In the genomic region with DNA sequence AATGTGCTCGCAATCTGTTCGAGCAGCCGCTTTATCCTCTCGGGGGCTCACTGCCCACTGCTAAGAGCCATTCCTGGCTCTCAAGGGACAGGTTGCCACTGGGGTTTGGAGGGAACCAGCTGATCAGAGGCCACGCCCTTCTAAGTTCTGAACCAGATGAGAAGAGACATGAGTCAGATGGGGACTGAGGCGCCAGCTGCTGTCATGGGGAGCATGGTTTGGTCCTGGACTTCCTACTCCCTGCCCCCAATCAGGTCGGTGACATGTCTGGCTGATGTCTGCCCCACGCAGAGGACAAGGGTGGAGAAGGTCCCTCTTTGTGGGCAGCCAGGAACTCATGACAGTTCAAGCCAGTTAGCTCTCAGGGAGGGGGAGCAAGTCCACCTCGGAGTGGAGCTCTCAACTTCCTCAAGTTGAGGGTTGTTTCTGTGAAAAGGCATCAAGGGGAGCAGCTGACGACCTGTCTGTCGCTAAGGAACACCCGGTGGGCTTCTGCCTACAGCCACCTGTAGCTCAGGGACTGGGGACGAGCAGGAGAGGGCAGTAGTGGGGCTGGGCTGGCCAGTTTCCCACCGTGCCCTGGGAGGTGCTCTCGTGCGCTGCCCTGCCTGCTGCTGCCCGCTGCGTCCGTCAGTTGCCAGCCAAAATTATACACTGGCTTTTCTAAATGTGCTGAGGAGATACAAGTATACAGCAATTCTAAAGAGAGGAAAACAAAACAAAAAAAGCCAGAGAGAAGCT, we compare ENCODE assay signal across 9 cellular contexts. TPM values are rescaled to one million over a fixed set of nuclear protein-coding genes. Genes with fewer than 3 reads are reported as not detected.
DNase-seq lines count a peak whose midpoint lies in the region; ATAC-seq, FAIRE-seq and TF ChIP-seq lines count a peak whose summit lies in the region.
"Had no signal": no experiment of that assay in that cellular context is flagged by ENCODE, and none has a peak within 500 bp of the region (broad histone marks: within the 10 kb centered on the region; RNA-seq: fewer than 3 reads in every experiment).

No MANE protein-coding gene starts in this region.

- H3K36me3 Mint-ChIP-seq in Caco-2 (ENCODE audit: insufficient read depth, unreplicated experiment): peaks cover 48% of the 10 kb centered on the region
- H3K36me3 Mint-ChIP-seq in activated T-helper 2 cell treated with anti-CD3 and anti-CD28 coated beads, Interferon-gamma antibody, Interleukin-2, Interleukin-4, amounts not matched to agents 10 μg/mL and 5 μg/mL and 100 μg/mL, durations not matched to agents 14 hours and 24 hours and 36 hours (ENCODE audit: low read depth): peaks cover 29% of the 10 kb centered on the region

- no peaks in the 10 kb centered on the region for H3K27me3 ChIP-seq in Caco-2 (replicated peaks; ENCODE audit: control insufficient read depth, insufficient read depth, low read length)
- no peaks in the 10 kb centered on the region for H3K27me3 ChIP-seq in lung (ENCODE audit: control insufficient read depth, insufficient read depth)
- H3K27me3 ChIP-seq: MG63, right lobe of liver had no signal

- no peak for DNase-seq in Caco-2
- peak; percentile 68 for DNase-seq in H54 (ENCODE audit: insufficient read length, low spot score)
- DNase-seq in activated T-helper 2 cell treated with anti-CD3 and anti-CD28 coated beads, Interferon-gamma antibody, Interleukin-2, Interleukin-4, amounts not matched to agents 10 μg/mL and 5 μg/mL and 100 μg/mL, durations not matched to agents 14 hours and 24 hours and 36 hours (ENCODE audit: low spot score): no peak
- no peak for DNase-seq in lung (ENCODE audit: low spot score)
- DNase-seq in NAMALWA (ENCODE audit: low spot score): no peak
- DNase-seq in NK-92 (lab: John Stamatoyannopoulos, UW; ENCODE audit: unreplicated experiment): no peak
- DNase-seq in T1000 (lab: John Stamatoyannopoulos, UW): no peak
- DNase-seq: MG63 had no signal

- TF ChIP-seq CTCF in Caco-2 (IDR thresholded peaks at IDR 0.05; ENCODE audit: insufficient read depth in 1 of 2, low read depth in 1 of 2, low read length in 1 of 2, severe bottlenecking in 1 of 2, unreplicated experiment in 1 of 2) (no peak), lung (IDR thresholded peaks at IDR 0.05; ENCODE audit: control extremely low read depth, extremely low read depth) (no peak)

- no peak for FAIRE-seq in H54 (lab: Jason Lieb, UNC)

- H3K27me3 Mint-ChIP-seq in Caco-2 (ENCODE audit: insufficient read depth, unreplicated experiment): no peaks in the 10 kb centered on the region
- H3K27me3 Mint-ChIP-seq in activated T-helper 2 cell treated with anti-CD3 and anti-CD28 coated beads, Interferon-gamma antibody, Interleukin-2, Interleukin-4, amounts not matched to agents 10 μg/mL and 5 μg/mL and 100 μg/mL, durations not matched to agents 14 hours and 24 hours and 36 hours (ENCODE audit: low read depth): no peaks in the 10 kb centered on the region

- H3K4me1 Mint-ChIP-seq in Caco-2 (ENCODE audit: low read depth, unreplicated experiment): no peaks in the 10 kb centered on the region
- peaks cover 17% of the 10 kb centered on the region for H3K4me1 Mint-ChIP-seq in activated T-helper 2 cell treated with anti-CD3 and anti-CD28 coated beads, Interferon-gamma antibody, Interleukin-2, Interleukin-4, amounts not matched to agents 10 μg/mL and 5 μg/mL and 100 μg/mL, durations not matched to agents 14 hours and 24 hours and 36 hours (ENCODE audit: low read depth)

- peak; percentile 32 for ATAC-seq in lung (ENCODE audit: insufficient read depth, low FRiP score)
- ATAC-seq: right lobe of liver had no signal

- no TSS peak for BruUV-seq in Caco-2 (replicated peaks; lab: Mats Ljungman, UMichigan)

- H3K4me1 ChIP-seq in Caco-2 (no peaks in the 10 kb centered on the region), lung (ENCODE audit: control insufficient read depth in 2 of 2, insufficient read depth in 2 of 2, low read length in 2 of 2) (peaks cover 0 to 2% of the 10 kb centered on the region in 2 donors)

- no peak overlapping the region for H3K4me3 Mint-ChIP-seq in Caco-2 (ENCODE audit: unreplicated experiment)
- no peak overlapping the region for H3K4me3 Mint-ChIP-seq in activated T-helper 2 cell treated with anti-CD3 and anti-CD28 coated beads, Interferon-gamma antibody, Interleukin-2, Interleukin-4, amounts not matched to agents 10 μg/mL and 5 μg/mL and 100 μg/mL, durations not matched to agents 14 hours and 24 hours and 36 hours (ENCODE audit: low read depth)

- no peaks in the 10 kb centered on the region for H3K9me3 Mint-ChIP-seq in Caco-2 (ENCODE audit: unreplicated experiment)
- no peaks in the 10 kb centered on the region for H3K9me3 Mint-ChIP-seq in activated T-helper 2 cell treated with anti-CD3 and anti-CD28 coated beads, Interferon-gamma antibody, Interleukin-2, Interleukin-4, amounts not matched to agents 10 μg/mL and 5 μg/mL and 100 μg/mL, durations not matched to agents 14 hours and 24 hours and 36 hours

- TF ChIP-seq POLR2A in H54 (IDR thresholded peaks at IDR 0.05; ENCODE audit: low read depth, low read length): no peak

- no peaks in the 10 kb centered on the region for H3K9me3 ChIP-seq in Caco-2
- no peaks in the 10 kb centered on the region for H3K9me3 ChIP-seq in lung (ENCODE audit: control insufficient read depth in 2 of 2, insufficient read depth in 1 of 2, low read length in 1 of 2)
- H3K9me3 ChIP-seq: MG63, right lobe of liver had no signal

- no peak overlapping the region for H3K4me3 ChIP-seq in Caco-2 (ENCODE audit: low read depth, low read length)
- no peak overlapping the region for H3K4me3 ChIP-seq in lung
- H3K4me3 ChIP-seq: MG63, right lobe of liver had no signal

- H3K27ac Mint-ChIP-seq in Caco-2 (ENCODE audit: unreplicated experiment): peak overlapping the region; percentile 23
- peak overlapping the region; percentile 71 for H3K27ac Mint-ChIP-seq in activated T-helper 2 cell treated with anti-CD3 and anti-CD28 coated beads, Interferon-gamma antibody, Interleukin-2, Interleukin-4, amounts not matched to agents 10 μg/mL and 5 μg/mL and 100 μg/mL, durations not matched to agents 14 hours and 24 hours and 36 hours

- intact Hi-C loops in Caco-2 (cut with micrococcal nuclease; ENCODE audit: unreplicated experiment): no loop called here
- intact Hi-C loops in activated T-helper 2 cell treated with anti-CD3 and anti-CD28 coated beads, Interferon-gamma antibody, Interleukin-2, Interleukin-4, amounts not matched to agents 10 μg/mL and 5 μg/mL and 100 μg/mL, durations not matched to agents 14 hours and 24 hours and 36 hours (cut with micrococcal nuclease): no loop called here

- 80 to 81% methylated on average over 19 of the region's 19 CpGs for WGBS in lung, 2 donors

- no peak overlapping the region for H3K27ac ChIP-seq in lung (ENCODE audit: low read depth in 1 of 2, low read length in 1 of 2)
- H3K27ac ChIP-seq: right lobe of liver had no signal

- CTCF ChIA-PET in Caco-2 (lab: Charles Lee): no interaction called here

- no peaks in the 10 kb centered on the region; the same call in none of the 2 replicates for H3K36me3 ChIP-seq in Caco-2 (ENCODE audit: control insufficient read depth, insufficient read depth, low read length)
- H3K36me3 ChIP-seq in lung (ENCODE audit: control insufficient read depth in 2 of 2, insufficient read depth in 2 of 2, low read length in 2 of 2): peaks cover 17 to 51% of the 10 kb centered on the region in 2 donors

- POLR2A ChIA-PET in Caco-2 (lab: Charles Lee): no interaction called here

RNA-seq across cellular contexts. Expression of a gene that starts 20.4 kb away (rescaled TPM):
- total RNA-seq in Caco-2 (2022) (101 TPM in 2 replicates), lung (10 to 100 TPM; 73.6 to 95.2 TPM)
- total RNA-seq in activated T-helper 2 cell treated with anti-CD3 and anti-CD28 coated beads, Interferon-gamma antibody, Interleukin-2, Interleukin-4, amounts not matched to agents 10 μg/mL and 5 μg/mL and 100 μg/mL, durations not matched to agents 14 hours and 24 hours and 36 hours: 162 and 167 TPM in 2 replicates
- polyA plus RNA-seq in lung: 100 to 1,000 TPM; 125 to 195 TPM

RNA-seq across cellular contexts. Expression of a gene that starts 54.9 kb away (rescaled TPM):
- total RNA-seq in Caco-2 (2022): 17.1 and 18.0 TPM in 2 replicates
- 23.2 and 25.4 TPM in 2 replicates for total RNA-seq in activated T-helper 2 cell treated with anti-CD3 and anti-CD28 coated beads, Interferon-gamma antibody, Interleukin-2, Interleukin-4, amounts not matched to agents 10 μg/mL and 5 μg/mL and 100 μg/mL, durations not matched to agents 14 hours and 24 hours and 36 hours
- total RNA-seq in lung: 10 to 100 TPM; 18.9 to 21.0 TPM
- polyA plus RNA-seq in lung: 1 to 10 TPM; 7.0 to 7.7 TPM
